Comparison of ENCODE assay signal across 9 cellular contexts in genomic region chr5:175517824-175518450, GRCh38. TPM values are rescaled to one million over a fixed set of nuclear protein-coding genes. Genes with fewer than 3 reads are reported as not detected.
DNase-seq lines count a peak whose midpoint lies in the region; ATAC-seq and TF ChIP-seq lines count a peak whose summit lies in the region.
"Had no signal": no experiment of that assay in that cellular context is flagged by ENCODE, and none has a peak within 500 bp of the region (broad histone marks: within the 10 kb centered on the region; RNA-seq: fewer than 3 reads in every experiment).

No MANE protein-coding gene starts in this region.

- H3K36me3 Mint-ChIP-seq in central memory CD8-positive, alpha-beta T cell (ENCODE audit: insufficient read depth) = peaks cover 26% of the 10 kb centered on the region
- peaks cover 83% of the 10 kb centered on the region for H3K36me3 Mint-ChIP-seq in Caco-2 (ENCODE audit: insufficient read depth, unreplicated experiment)

- no peak for TF ChIP-seq CTCF in Caco-2 (IDR thresholded peaks at IDR 0.05; ENCODE audit: insufficient read depth in 1 of 2, low read depth in 1 of 2, low read length in 1 of 2, severe bottlenecking in 1 of 2, unreplicated experiment in 1 of 2)

- H3K27ac ChIP-seq in GM23248 = peak overlapping the region; percentile 52

- peaks cover 56% of the 10 kb centered on the region for H3K4me1 Mint-ChIP-seq in central memory CD8-positive, alpha-beta T cell
- peaks cover 8% of the 10 kb centered on the region for H3K4me1 Mint-ChIP-seq in Caco-2 (ENCODE audit: low read depth, unreplicated experiment)

- H3K4me2 ChIP-seq in GM23248 (ENCODE audit: unreplicated experiment) = peak overlapping the region; percentile 16

- H4K20me1 ChIP-seq in GM23248 (ENCODE audit: insufficient read depth) = 0 out of 2 replicates have a peak, but pooled peaks cover 3% of the 10 kb centered on the region

- CTCF ChIA-PET in Caco-2 (lab: Charles Lee) = no interaction called here

- POLR2A ChIA-PET in Caco-2 (lab: Charles Lee) = no interaction called here

- H3K36me3 ChIP-seq in GM23248 (ENCODE audit: low read depth) (peaks cover 43% of the 10 kb centered on the region), Caco-2 (ENCODE audit: control insufficient read depth, insufficient read depth, low read length) (peaks cover 3% of the 10 kb centered on the region)

- no peaks in the 10 kb centered on the region for H3K9me3 ChIP-seq in GM23248 (ENCODE audit: low read depth)
- no peaks in the 10 kb centered on the region for H3K9me3 ChIP-seq in Caco-2

- peak overlapping the region; percentile 64 for H3K27ac Mint-ChIP-seq in central memory CD8-positive, alpha-beta T cell (ENCODE audit: low read depth)
- H3K27ac Mint-ChIP-seq in Caco-2 (ENCODE audit: unreplicated experiment) = no peak overlapping the region

- no TSS peak for BruUV-seq in Caco-2 (replicated peaks; lab: Mats Ljungman, UMichigan)

- peaks cover 26% of the 10 kb centered on the region; the same call in 1 of the 2 replicates for H3F3A ChIP-seq in GM23248 (ENCODE audit: insufficient read depth)

- no peaks in the 10 kb centered on the region for H3K79me2 ChIP-seq in GM23248 (ENCODE audit: insufficient read depth)

- H3K9me2 ChIP-seq in GM23248 (ENCODE audit: insufficient read depth) = no peaks in the 10 kb centered on the region

- no peak for ATAC-seq in central memory CD8-positive, alpha-beta T cell (replicated peaks; ENCODE audit: extremely low read depth, poor library complexity, severe bottlenecking)
- ATAC-seq in GM18858 (IDR thresholded peaks at IDR 0.05; ENCODE audit: unreplicated experiment) (no peak), HG03432 (IDR thresholded peaks at IDR 0.05; ENCODE audit: unreplicated experiment) (no peak)

- H3K4me1 ChIP-seq in GM23248 (ENCODE audit: insufficient read depth) (peaks cover 10% of the 10 kb centered on the region), Caco-2 (peaks cover 4% of the 10 kb centered on the region; the same call in 1 of the 2 replicates)

- intact Hi-C loops in Caco-2 (cut with micrococcal nuclease; ENCODE audit: unreplicated experiment) = no loop called here

- WGBS in GM23248 (ENCODE audit: low coverage in 1 of 2, low lambda C conversion rate in 2 of 2, missing lambda C conversion rate in 2 of 2), 2 experiments = 58 to 62% methylated on average over 7 of the region's 7 CpGs

- no peaks in the 10 kb centered on the region for H3K27me3 Mint-ChIP-seq in central memory CD8-positive, alpha-beta T cell
- H3K27me3 Mint-ChIP-seq in Caco-2 (ENCODE audit: insufficient read depth, unreplicated experiment) = no peaks in the 10 kb centered on the region

- in situ Hi-C loops in GM23248 (cut with MboI) = no loop called here

- no peak overlapping the region for H2AFZ ChIP-seq in GM23248

- no peaks in the 10 kb centered on the region for H3K9me3 Mint-ChIP-seq in central memory CD8-positive, alpha-beta T cell
- no peaks in the 10 kb centered on the region for H3K9me3 Mint-ChIP-seq in Caco-2 (ENCODE audit: unreplicated experiment)

- H3K9ac ChIP-seq in GM23248 = no peak overlapping the region

- no peak overlapping the region for H3K4me3 Mint-ChIP-seq in central memory CD8-positive, alpha-beta T cell
- H3K4me3 Mint-ChIP-seq in Caco-2 (ENCODE audit: unreplicated experiment) = no peak overlapping the region

- no peak overlapping the region for H3K4me3 ChIP-seq in GM23248
- H3K4me3 ChIP-seq in Caco-2 (ENCODE audit: low read depth, low read length) = no peak overlapping the region

- no peaks in the 10 kb centered on the region for H3K27me3 ChIP-seq in GM23248 (replicated peaks; ENCODE audit: insufficient read depth)
- H3K27me3 ChIP-seq in Caco-2 (replicated peaks; ENCODE audit: control insufficient read depth, insufficient read depth, low read length) = no peaks in the 10 kb centered on the region

- DNase-seq in GM23248 (peak; percentile 87), NCI-H526 treated with DMSO at 0.1 percent for 48 hours (lab: John Stamatoyannopoulos, UW) (no peak), Caco-2 (no peak)
- DNase-seq in activated CD4-positive, alpha-beta T cell treated with anti-CD3 and anti-CD28 coated beads, Interleukin-2, amount 50 U/mL, for 24 hours (ENCODE audit: low read depth in 1 of 2, low spot score in 1 of 2) = peak; percentile 70 to 90
- no peak for DNase-seq in central memory CD8-positive, alpha-beta T cell (ENCODE audit: low spot score in 2 of 2)
- DNase-seq in stimulated activated CD4-positive, alpha-beta T cell treated with anti-CD3 and anti-CD28 coated beads, Interleukin-4, amount 100 ng/mL, for 48 hours (ENCODE audit: low read depth in 2 of 2) = peak; percentile 69 to 80
- DNase-seq: NCI-H1105 had no signal

RNA-seq across cellular contexts. Expression of gene SFXN1, which starts 39.6 kb away (rescaled TPM):
- total RNA-seq in GM23248 (2014; rRNA removed; shearing (Covaris generic)) = 73.0 and 96.4 TPM in 2 replicates
- polyA plus RNA-seq in GM23248 (2016; fragmentation: Nextera tagmentation; extraction: Ambion mirVana) = 50.3 and 51.9 TPM in 2 replicates
- total RNA-seq in Caco-2 (2022) = 102 and 104 TPM in 2 replicates

Comparison
In these comparisons a context has a peak if more than half of its experiments do, and no peak if none do; other contexts are left out.
1. DNase-seq: peak in GM23248 (single experiment), activated CD4-positive, alpha-beta T cell treated with anti-CD3 and anti-CD28 coated beads, Interleukin-2, amount 50 U/mL, for 24 hours (2 of 2) and stimulated activated CD4-positive, alpha-beta T cell treated with anti-CD3 and anti-CD28 coated beads, Interleukin-4, amount 100 ng/mL, for 48 hours (2 of 2); none in central memory CD8-positive, alpha-beta T cell (0 of 2), NCI-H526 treated with DMSO at 0.1 percent for 48 hours (single experiment) and Caco-2 (0 of 2).